8 cellular contexts compared by ENCODE assay signal in genomic region chr12:76020731-76021672, GRCh38. TPM values are rescaled to one million over a fixed set of nuclear protein-coding genes. Genes with fewer than 3 reads are reported as not detected.
A peak's percentile ranks its signal among the peaks of the same experiment; 100 is the strongest.
DNase-seq lines count a peak whose midpoint lies in the region; ATAC-seq and TF ChIP-seq lines count a peak whose summit lies in the region.

No MANE protein-coding gene starts in this region.

- no peaks in the 10 kb centered on the region for H3K36me3 ChIP-seq in BLaER1
- H3K36me3 ChIP-seq in MG63 = no peaks in the 10 kb centered on the region
- H3K36me3 ChIP-seq in spleen = no peaks in the 10 kb centered on the region

- H3K27me3 ChIP-seq in BLaER1 (no peaks in the 10 kb centered on the region), MG63 (no peaks in the 10 kb centered on the region), spleen (replicated peaks in 1 of 7) (no peaks in the 10 kb centered on the region)

- no peak overlapping the region for H3K9ac ChIP-seq in BLaER1

- H3K27me3 Mint-ChIP-seq in activated CD8-positive, alpha-beta memory T cell treated with anti-CD3 and anti-CD28 coated beads, Interleukin-2, amount 10 ng/mL, durations not matched to agents 7 days and 5 days = no peaks in the 10 kb centered on the region

- H3K4me1 Mint-ChIP-seq in activated CD8-positive, alpha-beta memory T cell treated with anti-CD3 and anti-CD28 coated beads, Interleukin-2, amount 10 ng/mL, durations not matched to agents 7 days and 5 days = peaks cover 71% of the 10 kb centered on the region

- H4K20me1 ChIP-seq in BLaER1 = no peaks in the 10 kb centered on the region

- H3K9me3 Mint-ChIP-seq in activated CD8-positive, alpha-beta memory T cell treated with anti-CD3 and anti-CD28 coated beads, Interleukin-2, amount 10 ng/mL, durations not matched to agents 7 days and 5 days (ENCODE audit: low read depth) = peaks cover 2% of the 10 kb centered on the region

- peak overlapping the region; percentile 20 for H3K4me2 ChIP-seq in BLaER1

- DNase-seq in MG63 = peak; percentile 86
- DNase-seq in activated CD8-positive, alpha-beta memory T cell treated with anti-CD3 and anti-CD28 coated beads, Interleukin-2, amount 10 ng/mL, durations not matched to agents 7 days and 5 days = peak; percentile 92
- peak; percentile 99 for DNase-seq in fibroblast of peridontal ligament (ENCODE audit: extremely low read depth)
- no peak for DNase-seq in spleen
- DNase-seq in ureter (ENCODE audit: low spot score) = no peak
- no peak for DNase-seq in NCI-H748 treated with DMSO at 0.1 percent for 48 hours (lab: John Stamatoyannopoulos, UW)

- H3K36me3 Mint-ChIP-seq in activated CD8-positive, alpha-beta memory T cell treated with anti-CD3 and anti-CD28 coated beads, Interleukin-2, amount 10 ng/mL, durations not matched to agents 7 days and 5 days = peaks cover 12% of the 10 kb centered on the region

- intact Hi-C loops in spleen (cut with DNase I; ENCODE audit: low total_unique reads) = no loop called here

- H3K4me3 ChIP-seq in BLaER1 (no peak overlapping the region), MG63 (no peak overlapping the region), spleen (peak overlapping the region in 1 of 8 donors; percentile 8)

- CTCF ChIA-PET in activated CD8-positive, alpha-beta memory T cell treated with anti-CD3 and anti-CD28 coated beads, Interleukin-2, amount 10 ng/mL, durations not matched to agents 7 days and 5 days (lab: Charles Lee) = interaction anchor here (0.8 to 6.0 kb wide), 13 partner anchors 11 to 687 kb away, joined by 3 to 86 read pairs (median 4); partner anchors contain the start of gene PHLDA1

- peak overlapping the region; percentile 66 for H3K4me3 Mint-ChIP-seq in activated CD8-positive, alpha-beta memory T cell treated with anti-CD3 and anti-CD28 coated beads, Interleukin-2, amount 10 ng/mL, durations not matched to agents 7 days and 5 days

- H3K4me1 ChIP-seq in BLaER1 (peaks cover 23% of the 10 kb centered on the region), spleen (peaks cover 0 to 32% (median 18%) of the 10 kb centered on the region in 6 donors)

- peak overlapping the region; percentile 100 for H3K27ac Mint-ChIP-seq in activated CD8-positive, alpha-beta memory T cell treated with anti-CD3 and anti-CD28 coated beads, Interleukin-2, amount 10 ng/mL, durations not matched to agents 7 days and 5 days

- no peak overlapping the region for H3K27ac ChIP-seq in BLaER1
- peak overlapping the region; percentile 54 to 84 (median 74) for H3K27ac ChIP-seq in spleen

- ATAC-seq in GM21528 (IDR thresholded peaks at IDR 0.05; ENCODE audit: low FRiP score, unreplicated experiment) = peak; percentile 49
- peak; percentile 77 for ATAC-seq in activated CD8-positive, alpha-beta memory T cell treated with anti-CD3 and anti-CD28 coated beads, Interleukin-2, amount 10 ng/mL, durations not matched to agents 7 days and 5 days

- H3K9me3 ChIP-seq in BLaER1 = no peaks in the 10 kb centered on the region
- no peaks in the 10 kb centered on the region for H3K9me3 ChIP-seq in MG63
- no peaks in the 10 kb centered on the region for H3K9me3 ChIP-seq in spleen

- no peak for TF ChIP-seq CTCF in spleen (IDR thresholded peaks at IDR 0.05 in 8 of 11, conservative IDR thresholded peaks at IDR 0.05 in 3 of 11)

- TF ChIP-seq POLR2A in spleen (IDR thresholded peaks at IDR 0.05) = no peak

- WGBS in spleen, 5 donors = 37 to 55% (median 49%) methylated on average over 15 of the region's 15 CpGs

RNA-seq across cellular contexts. Expression of gene PHLDA1, which starts 10.6 kb away (rescaled TPM):
- total RNA-seq in MG63 (2014; rRNA removed; shearing (Covaris generic); ENCODE audit: low replicate concordance) = 13.5 and 13.8 TPM in 2 replicates
- 10 to 100 TPM; 36.8 to 95.6 TPM for total RNA-seq in activated CD8-positive, alpha-beta memory T cell treated with anti-CD3 and anti-CD28 coated beads, Interleukin-2, amount 10 ng/mL, durations not matched to agents 7 days and 5 days
- total RNA-seq in spleen (10 to 100 TPM in 6 of 7 donors, 1 to 10 TPM in 1; 9.3 to 44.4 (median 23.9) TPM), ureter (10.7 TPM)
- polyA plus RNA-seq in spleen = 1 to 10 TPM; 2.2 to 5.5 (median 2.2) TPM

Comparison
In these comparisons a context has a peak if more than half of its experiments do, and no peak if none do; other contexts are left out.
1. DNase-seq: peak in MG63 (single experiment), activated CD8-positive, alpha-beta memory T cell treated with anti-CD3 and anti-CD28 coated beads, Interleukin-2, amount 10 ng/mL, durations not matched to agents 7 days and 5 days (single experiment) and fibroblast of peridontal ligament (single experiment); none in spleen (single experiment), ureter (single experiment) and NCI-H748 treated with DMSO at 0.1 percent for 48 hours (single experiment).